9 cellular contexts compared by ENCODE assay signal in genomic region chr5:38468202-38468656, GRCh38.
DNase-seq lines count a peak whose midpoint lies in the region; ATAC-seq, FAIRE-seq and TF ChIP-seq lines count a peak whose summit lies in the region.
"Had no signal": no experiment of that assay in that cellular context is flagged by ENCODE, and none has a peak within 500 bp of the region (broad histone marks: within the 10 kb centered on the region; RNA-seq: fewer than 3 reads in every experiment).

No MANE protein-coding gene starts in this region.

- no peaks in the 10 kb centered on the region for H3K79me2 ChIP-seq in astrocyte (ENCODE audit: insufficient read depth, low read length)
- H3K79me2 ChIP-seq in hepatocyte, result no peaks in the 10 kb centered on the region

- H3K9me2 ChIP-seq in hepatocyte (replicated peaks; ENCODE audit: insufficient read depth), result no peaks in the 10 kb centered on the region

- no peaks in the 10 kb centered on the region for H3K36me3 ChIP-seq in astrocyte (ENCODE audit: insufficient read depth, low read length)
- no peaks in the 10 kb centered on the region for H3K36me3 ChIP-seq in hepatocyte (replicated peaks; ENCODE audit: insufficient read depth, low read depth)
- H3K36me3 ChIP-seq in skeletal muscle satellite cell (ENCODE audit: insufficient read depth, low read length), result no peaks in the 10 kb centered on the region

- no peaks in the 10 kb centered on the region for H4K20me1 ChIP-seq in astrocyte (ENCODE audit: insufficient read depth, low read length)
- H4K20me1 ChIP-seq in hepatocyte (ENCODE audit: insufficient read depth, poor library complexity, severe bottlenecking), result no peaks in the 10 kb centered on the region

- H3K27ac ChIP-seq in astrocyte (ENCODE audit: low read depth, low read length), result peak overlapping the region; percentile 85
- H3K27ac ChIP-seq in hepatocyte, result peak overlapping the region; percentile 73

- H3K4me3 Mint-ChIP-seq in astrocyte (ENCODE audit: unreplicated experiment), result no peak overlapping the region

- H3K9me3 Mint-ChIP-seq in astrocyte (ENCODE audit: unreplicated experiment), result peaks cover 5% of the 10 kb centered on the region

- 93% methylated on average over 11 of the region's 11 CpGs for WGBS in hepatocyte (ENCODE audit: low lambda C conversion rate, missing lambda C conversion rate)

- ATAC-seq in GM18520 (IDR thresholded peaks at IDR 0.05; ENCODE audit: unreplicated experiment) (no peak), HG03354 (IDR thresholded peaks at IDR 0.05; ENCODE audit: poor library complexity, severe bottlenecking, unreplicated experiment) (no peak), HG03039 (IDR thresholded peaks at IDR 0.05; ENCODE audit: unreplicated experiment) (no peak)

- H3K4me2 ChIP-seq in astrocyte (ENCODE audit: low read length) (peak overlapping the region; percentile 78), hepatocyte (no peak overlapping the region), skeletal muscle satellite cell (ENCODE audit: low read length) (peak overlapping the region; percentile 67)

- peak; percentile 99 for FAIRE-seq in astrocyte (lab: Jason Lieb, UNC)

- H3K4me1 Mint-ChIP-seq in astrocyte (ENCODE audit: low read depth, unreplicated experiment), result peaks cover 22% of the 10 kb centered on the region

- H3K27me3 ChIP-seq in astrocyte (ENCODE audit: insufficient read depth, low read length), result no peaks in the 10 kb centered on the region
- no peaks in the 10 kb centered on the region for H3K27me3 ChIP-seq in hepatocyte
- H3K27me3 ChIP-seq in skeletal muscle satellite cell (ENCODE audit: control insufficient read depth, insufficient read depth, low read length), result no peaks in the 10 kb centered on the region
- H3K27me3 ChIP-seq: body of pancreas had no signal

- H3K4me1 ChIP-seq in astrocyte (ENCODE audit: insufficient read depth, low read length) (peaks cover 48% of the 10 kb centered on the region), hepatocyte (ENCODE audit: insufficient read depth) (peaks cover 41% of the 10 kb centered on the region), skeletal muscle satellite cell (ENCODE audit: control insufficient read depth, insufficient read depth, low read length) (peaks cover 61% of the 10 kb centered on the region)

- no peak for TF ChIP-seq CTCF in astrocyte (IDR thresholded peaks at IDR 0.05; ENCODE audit: insufficient read depth, low read depth, low read length)
- no peak for TF ChIP-seq CTCF in hepatocyte (IDR thresholded peaks at IDR 0.05; ENCODE audit: poor library complexity)

- H3K27ac Mint-ChIP-seq in astrocyte (ENCODE audit: unreplicated experiment), result peak overlapping the region; percentile 66

- peak overlapping the region; percentile 71 for H2AFZ ChIP-seq in astrocyte (ENCODE audit: low read depth, low read length)
- H2AFZ ChIP-seq in hepatocyte, result no peak overlapping the region

- H3K9ac ChIP-seq in astrocyte (ENCODE audit: low read length) (peak overlapping the region; percentile 68), skeletal muscle satellite cell (ENCODE audit: low read depth, low read length) (peak overlapping the region; percentile 73)

- H3K27me3 Mint-ChIP-seq in astrocyte (ENCODE audit: low read depth, unreplicated experiment), result peaks cover 7% of the 10 kb centered on the region

- H3K36me3 Mint-ChIP-seq in astrocyte (ENCODE audit: low read depth, unreplicated experiment), result peaks cover 5% of the 10 kb centered on the region

- H3K9me3 ChIP-seq in astrocyte (ENCODE audit: insufficient read depth, low read depth, low read length), result no peaks in the 10 kb centered on the region
- no peaks in the 10 kb centered on the region for H3K9me3 ChIP-seq in hepatocyte (ENCODE audit: low read depth)
- H3K9me3 ChIP-seq in skeletal muscle satellite cell (replicated peaks; ENCODE audit: low read length), result no peaks in the 10 kb centered on the region
- H3K9me3 ChIP-seq: body of pancreas had no signal

- H3K4me3 ChIP-seq in astrocyte (ENCODE audit: insufficient read depth, low read depth, low read length) (peak overlapping the region; percentile 26), hepatocyte (no peak overlapping the region), skeletal muscle satellite cell (ENCODE audit: low read length) (peak overlapping the region; percentile 30)
- H3K4me3 ChIP-seq: body of pancreas had no signal

- DNase-seq in GM04504 (ENCODE audit: low read depth) (peak; percentile 81), astrocyte (ENCODE audit: low read depth) (peak; percentile 97), hepatocyte (ENCODE audit: low spot score) (no peak), SK-N-DZ (ENCODE audit: low spot score) (no peak)

Comparison
In these comparisons a context has a peak if more than half of its experiments do, and no peak if none do; other contexts are left out.
1. DNase-seq: peak in GM04504 (single experiment) and astrocyte (single experiment); none in hepatocyte (single experiment) and SK-N-DZ (single experiment).